In genomic region chr21:35818597-35818996, GRCh38 we compare ENCODE assay signal across 18 cellular contexts.
A peak's percentile ranks its signal among the peaks of the same experiment; 100 is the strongest.
DNase-seq lines count a peak whose midpoint lies in the region; ATAC-seq and TF ChIP-seq lines count a peak whose summit lies in the region.
"Had no signal": no experiment of that assay in that cellular context is flagged by ENCODE, and none has a peak within 500 bp of the region (broad histone marks: within the 10 kb centered on the region; RNA-seq: fewer than 3 reads in every experiment).

No MANE protein-coding gene starts in this region.

- TF ChIP-seq EP300 in esophagus muscularis mucosa (IDR thresholded peaks at IDR 0.05) = no peak

- H3K27ac ChIP-seq in BLaER1 (no peak overlapping the region), esophagus muscularis mucosa (replicated peaks in 1 of 4) (no peak overlapping the region)
- H3K27ac ChIP-seq: GM23248, HL-60 had no signal

- H3K9me3 ChIP-seq in BLaER1 (no peaks in the 10 kb centered on the region), esophagus muscularis mucosa (no peaks in the 10 kb centered on the region)

- no peaks in the 10 kb centered on the region for H3K27me3 ChIP-seq in BLaER1
- peaks cover 0 to 17% (median 0%) of the 10 kb centered on the region in 4 donors for H3K27me3 ChIP-seq in esophagus muscularis mucosa

- no peak overlapping the region for H3K9ac ChIP-seq in BLaER1
- H3K9ac ChIP-seq: GM23248 had no signal

- no peaks in the 10 kb centered on the region for H3K36me3 ChIP-seq in BLaER1
- H3K36me3 ChIP-seq in esophagus muscularis mucosa = no peaks in the 10 kb centered on the region

- ATAC-seq in HG03439 (IDR thresholded peaks at IDR 0.05; ENCODE audit: unreplicated experiment) = no peak
- no peak for ATAC-seq in GM19467 (IDR thresholded peaks at IDR 0.05; ENCODE audit: unreplicated experiment)
- ATAC-seq in stimulated activated naive CD8-positive, alpha-beta T cell treated with anti-CD3 and anti-CD28 coated beads, Interleukin-15, Interleukin-2, amounts not matched to agents 100 U/mL and 50 U/mL, for 24 hours = no peak
- ATAC-seq: K562 had no signal

- no peak overlapping the region for H3K4me3 ChIP-seq in BLaER1
- H3K4me3 ChIP-seq in GM12865 (ENCODE audit: low read depth, low read length) = no peak overlapping the region
- no peak overlapping the region for H3K4me3 ChIP-seq in esophagus muscularis mucosa
- H3K4me3 ChIP-seq: GM23248, K562 had no signal

- intact Hi-C loops in esophagus muscularis mucosa (cut with DNase I) = no loop called here

- TF ChIP-seq CTCF in GM12865 (IDR thresholded peaks at IDR 0.05; ENCODE audit: insufficient read depth, low read depth, low read length, missing control alignments) = no peak
- TF ChIP-seq CTCF in esophagus muscularis mucosa (IDR thresholded peaks at IDR 0.05) = no peak

- TF ChIP-seq POLR2A in esophagus muscularis mucosa (IDR thresholded peaks at IDR 0.05; ENCODE audit: low read depth) = no peak

- WGBS in esophagus muscularis mucosa = 80% methylated on average over 7 of the region's 8 CpGs

- H3K4me1 ChIP-seq in BLaER1 = no peaks in the 10 kb centered on the region
- H3K4me1 ChIP-seq in esophagus muscularis mucosa = no peaks in the 10 kb centered on the region

- DNase-seq in GM12865 (ENCODE audit: low read depth) = peak; percentile 4
- peak; percentile 4 for DNase-seq in RPMI7951 (ENCODE audit: low read depth)
- DNase-seq in esophagus muscularis mucosa (ENCODE audit: extremely low spot score) = peak; percentile 83
- DNase-seq in NCI-H510A (lab: John Stamatoyannopoulos, UW) = no peak
- DNase-seq in stimulated activated naive CD8-positive, alpha-beta T cell treated with anti-CD3 and anti-CD28 coated beads, Interleukin-15, Interleukin-2, amounts not matched to agents 100 U/mL and 50 U/mL, for 24 hours = no peak
- DNase-seq: C1 segment of cervical spinal cord; CD4-positive, CD25-positive, alpha-beta regulatory T cell; CD8-positive, alpha-beta memory T cell; COR-L47; DMS 273 treated with DMSO at 0.1 percent for 48 hours; GDM1; GM23248; HCEC 1CT had no signal

- no peaks in the 10 kb centered on the region for H4K20me1 ChIP-seq in BLaER1

- H3K4me2 ChIP-seq in BLaER1 = 0 out of 2 replicates have a peak overlapping the region, but pooled peaks have one; percentile 1

Comparison
In these comparisons a context has a peak if more than half of its experiments do, and no peak if none do; other contexts are left out.
1. DNase-seq: peak in GM12865 (single experiment), RPMI7951 (single experiment) and esophagus muscularis mucosa (single experiment); none in NCI-H510A (single experiment) and stimulated activated naive CD8-positive, alpha-beta T cell treated with anti-CD3 and anti-CD28 coated beads, Interleukin-15, Interleukin-2, amounts not matched to agents 100 U/mL and 50 U/mL, for 24 hours (single experiment).